Comparison of ENCODE assay signal across 20 cellular contexts in genomic region chr5:15573594-15573993, GRCh38.
"Had no signal": no experiment of that assay in that cellular context is flagged by ENCODE, and none has a peak within 500 bp of the region (broad histone marks: within the 10 kb centered on the region; RNA-seq: fewer than 3 reads in every experiment).

No MANE protein-coding gene starts in this region.

- ATAC-seq: activated CD8-positive, alpha-beta T cell treated with anti-CD3 and anti-CD28 coated beads for 36 hours; natural killer cell treated with Interleukin-12 subunit alpha and Interleukin-12 subunit beta and Interleukin-15 and Interleukin-18, amount 100 ng/mL, for 72 hours; stimulated activated naive CD8-positive, alpha-beta T cell treated with anti-CD3 and anti-CD28 coated beads, Interleukin-15, Interleukin-2, amounts not matched to agents 100 U/mL and 50 U/mL, for 24 hours had no signal

- H3K36me3 ChIP-seq: transverse colon, vagina had no signal

- H3K4me3 ChIP-seq: transverse colon, vagina had no signal

- DNase-seq: activated CD4-positive, alpha-beta T cell treated with anti-CD3 and anti-CD28 coated beads for 48 hours; activated CD4-positive, CD25-positive, alpha-beta regulatory T cell; activated CD8-positive, alpha-beta T cell treated with anti-CD3 and anti-CD28 coated beads for 36 hours; activated naive CD4-positive, alpha-beta T cell treated with anti-CD3 and anti-CD28 coated beads for 36 hours; activated T-cell treated with anti-CD3 and anti-CD28 coated beads, Interleukin-2, amount 50 U/mL, for 1 hour; caudate nucleus; dorsolateral prefrontal cortex; nucleus accumbens; posterior cingulate gyrus; retina; stimulated activated CD4-positive, alpha-beta T cell treated with anti-CD3 and anti-CD28 coated beads, Interleukin-2, amount 100 ng/mL, for 24 hours; stimulated activated naive CD8-positive, alpha-beta T cell treated with anti-CD3 and anti-CD28 coated beads, Interleukin-15, Interleukin-2, amounts not matched to agents 100 U/mL and 50 U/mL, for 24 hours; substantia nigra; T-helper 1 cell; T-helper 9 cell; transverse colon had no signal

- H3K27ac ChIP-seq: epithelial cell of prostate, transverse colon, vagina had no signal

- H3K4me3 Mint-ChIP-seq: activated CD8-positive, alpha-beta T cell treated with anti-CD3 and anti-CD28 coated beads for 36 hours; activated naive CD4-positive, alpha-beta T cell treated with anti-CD3 and anti-CD28 coated beads for 36 hours; brain; natural killer cell treated with Interleukin-12 subunit alpha and Interleukin-12 subunit beta and Interleukin-15 and Interleukin-18, amount 100 ng/mL, for 72 hours had no signal

- H3K27me3 Mint-ChIP-seq: activated CD8-positive, alpha-beta T cell treated with anti-CD3 and anti-CD28 coated beads for 36 hours; brain; natural killer cell treated with Interleukin-12 subunit alpha and Interleukin-12 subunit beta and Interleukin-15 and Interleukin-18, amount 100 ng/mL, for 72 hours had no signal

- H3K9me3 ChIP-seq: transverse colon, vagina had no signal

- H3K9me3 Mint-ChIP-seq: activated CD8-positive, alpha-beta T cell treated with anti-CD3 and anti-CD28 coated beads for 36 hours had no signal

- H3K36me3 Mint-ChIP-seq: natural killer cell treated with Interleukin-12 subunit alpha and Interleukin-12 subunit beta and Interleukin-15 and Interleukin-18, amount 100 ng/mL, for 72 hours had no signal

- H3K27me3 ChIP-seq: dorsolateral prefrontal cortex, transverse colon, vagina had no signal

- H3K27ac Mint-ChIP-seq: activated CD8-positive, alpha-beta T cell treated with anti-CD3 and anti-CD28 coated beads for 36 hours; activated naive CD4-positive, alpha-beta T cell treated with anti-CD3 and anti-CD28 coated beads for 36 hours; natural killer cell treated with Interleukin-12 subunit alpha and Interleukin-12 subunit beta and Interleukin-15 and Interleukin-18, amount 100 ng/mL, for 72 hours had no signal
